ENCODE assay signal across 7 cellular contexts in the genomic region with DNA sequence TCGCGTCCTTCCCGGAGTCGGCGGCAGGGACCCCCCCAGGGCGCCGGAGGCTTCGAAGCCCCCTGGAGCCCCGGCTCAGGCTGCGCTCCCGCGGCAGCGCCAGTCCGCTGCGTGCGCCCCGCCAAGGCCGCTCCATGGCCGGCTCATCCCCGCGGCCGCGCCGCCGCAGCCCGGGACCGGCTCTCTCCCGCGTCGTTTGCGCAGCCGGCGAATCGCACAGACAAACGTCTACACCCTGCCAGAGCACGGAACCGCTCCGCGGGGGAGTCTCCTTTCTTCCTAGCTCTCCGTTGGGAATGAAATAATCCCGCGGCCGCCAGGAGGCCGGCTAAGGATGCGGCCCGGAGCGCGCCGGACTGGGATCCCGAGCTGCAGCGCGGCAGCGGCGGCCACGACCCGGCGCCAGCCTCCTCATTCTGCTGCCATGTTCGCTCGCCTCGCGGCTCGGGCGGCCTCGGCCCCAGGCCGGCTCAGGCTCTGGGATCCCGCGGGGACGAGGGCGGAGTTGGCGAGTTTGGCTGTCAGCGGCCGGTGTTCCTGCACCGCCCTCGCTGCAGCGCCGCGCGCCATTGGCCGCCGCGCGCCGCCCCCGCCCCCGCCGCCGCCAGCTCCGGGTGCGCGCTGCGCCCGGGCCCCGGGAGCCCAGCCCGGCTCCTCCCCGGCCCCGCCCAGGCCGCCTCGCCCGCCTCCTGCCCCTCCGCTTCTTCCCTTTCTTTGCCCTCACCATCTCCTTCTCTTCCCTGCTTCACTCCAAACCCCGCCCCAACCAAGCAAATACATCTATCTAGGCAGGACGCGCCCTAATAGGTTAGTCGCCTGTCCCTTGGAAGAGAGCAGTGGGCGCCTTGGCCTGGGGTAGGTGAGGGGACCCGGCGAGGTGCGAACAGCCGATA.
A peak's percentile ranks its signal among the peaks of the same experiment; 100 is the strongest.
DNase-seq lines count a peak whose midpoint lies in the region; ATAC-seq and TF ChIP-seq lines count a peak whose summit lies in the region.

A gene with protein sequence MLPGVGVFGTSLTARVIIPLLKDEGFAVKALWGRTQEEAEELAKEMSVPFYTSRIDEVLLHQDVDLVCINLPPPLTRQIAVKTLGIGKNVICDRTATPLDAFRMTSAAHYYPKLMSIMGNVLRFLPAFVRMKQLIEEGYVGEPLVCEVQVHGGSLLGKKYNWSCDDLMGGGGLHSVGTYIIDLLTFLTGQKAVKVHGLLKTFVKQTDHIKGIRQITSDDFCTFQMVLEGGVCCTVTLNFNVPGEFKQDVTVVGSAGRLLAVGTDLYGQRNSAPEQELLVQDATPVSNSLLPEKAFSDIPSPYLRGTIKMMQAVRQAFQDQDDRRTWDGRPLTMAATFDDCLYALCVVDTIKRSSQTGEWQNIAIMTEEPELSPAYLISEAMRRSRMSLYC (minus strand): TSS at position 479 of the 893 bp plus-strand sequence. CDS start 710 bp downstream, outside the sequence.

- DNase-seq in NCI-H1694 treated with DMSO at 0.1 percent for 48 hours (lab: John Stamatoyannopoulos, UW): peak; percentile 73
- peak; percentile 53 for DNase-seq in T-helper 22 cell (ENCODE audit: low read depth)
- peak; percentile 85 for DNase-seq in astrocyte of the spinal cord (ENCODE audit: low read depth, low spot score)
- peak; percentile 85 to 88 for DNase-seq in hippocampal formation (lab: John Stamatoyannopoulos, UW)
- DNase-seq in retinal pigment epithelial cell (ENCODE audit: low read depth): peak; percentile 45

- peak within 1 kb of the TSS; percentile 60 for H3K4me3 ChIP-seq in astrocyte of the spinal cord (ENCODE audit: low read depth, low read length)
- peak within 1 kb of the TSS; percentile 75 for H3K4me3 ChIP-seq in retinal pigment epithelial cell (ENCODE audit: low read length)

- in situ Hi-C loops in astrocyte of the spinal cord (cut with HindIII; ENCODE audit: low sequenced_read_pairs): no loop called here

- ATAC-seq in GM18498 (IDR thresholded peaks at IDR 0.05; ENCODE audit: unreplicated experiment) (peak; percentile 75), HG02870 (IDR thresholded peaks at IDR 0.05; ENCODE audit: unreplicated experiment) (peak; percentile 82)

- TF ChIP-seq CTCF in astrocyte of the spinal cord (IDR thresholded peaks at IDR 0.05; ENCODE audit: low read depth, low read length) (peak; percentile 20), retinal pigment epithelial cell (conservative IDR thresholded peaks at IDR 0.05; ENCODE audit: low read depth, low read length) (peak; percentile 25)

Comparison
In these comparisons a context has a peak if more than half of its experiments do, and no peak if none do; other contexts are left out.
1. Peak in every context shown above with its lines: DNase-seq, ATAC-seq and H3K4me3 ChIP-seq.